Comparison of ENCODE assay signal across 10 cellular contexts in the genomic region with DNA sequence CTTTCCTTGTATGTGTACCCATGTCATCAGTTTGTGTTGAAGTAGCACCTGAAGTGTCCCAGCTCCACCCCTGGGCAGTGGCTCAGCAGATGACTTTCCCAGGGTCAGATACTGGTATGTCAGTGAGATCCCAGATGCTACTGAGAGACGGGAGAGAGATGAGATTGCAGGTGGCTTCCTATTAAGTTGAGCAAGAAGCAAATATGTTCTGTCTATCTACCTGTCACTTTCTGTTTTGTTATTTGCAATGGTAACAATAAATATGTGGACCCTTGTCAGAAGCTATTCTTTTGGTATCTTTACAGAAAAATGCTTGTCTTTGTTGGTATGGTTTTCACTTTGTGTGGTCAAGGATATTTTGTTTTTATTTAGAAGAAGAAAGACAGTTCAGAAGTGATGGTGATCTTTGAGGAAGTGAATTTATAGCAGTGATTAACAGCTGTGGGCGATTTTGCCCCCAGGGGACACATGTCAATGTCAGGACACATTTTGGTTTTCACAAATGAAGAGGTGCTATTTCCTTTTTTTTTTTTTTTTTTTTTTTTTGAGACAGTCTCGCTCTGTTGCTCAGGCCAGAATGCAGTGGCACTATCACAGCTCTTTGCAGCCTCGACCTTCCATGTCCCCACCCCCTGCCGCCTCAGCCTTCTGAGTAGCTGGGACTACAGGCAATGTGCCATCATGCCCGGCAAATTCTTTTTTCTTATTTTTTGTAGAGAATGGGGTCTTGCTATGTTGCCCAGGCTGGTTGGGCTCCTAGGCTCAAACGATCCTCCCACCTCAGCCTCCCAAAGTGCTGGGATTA. TPM values are rescaled to one million over a fixed set of nuclear protein-coding genes. Genes with fewer than 3 reads are reported as not detected.
A peak's percentile ranks its signal among the peaks of the same experiment; 100 is the strongest.
DNase-seq lines count a peak whose midpoint lies in the region; ATAC-seq and TF ChIP-seq lines count a peak whose summit lies in the region.
"Had no signal": no experiment of that assay in that cellular context is flagged by ENCODE, and none has a peak within 500 bp of the region (broad histone marks: within the 10 kb centered on the region; RNA-seq: fewer than 3 reads in every experiment).

No MANE protein-coding gene starts in this region.

- intact Hi-C loops in heart left ventricle (cut with DNase I), result loop anchor here in 1 of 10 donors (10.0 kb wide), 1 partner anchor 90 kb away; no protein-coding TSS in a partner anchor

- no peak overlapping the region for H3K4me3 ChIP-seq in heart left ventricle

- TF ChIP-seq CTCF in foreskin keratinocyte (conservative IDR thresholded peaks at IDR 0.05) (no peak), omental fat pad (IDR thresholded peaks at IDR 0.05) (no peak), heart left ventricle (IDR thresholded peaks at IDR 0.05) (no peak)

- H3K4me1 ChIP-seq in foreskin keratinocyte (peaks cover 4% of the 10 kb centered on the region), heart left ventricle (peaks cover 0 to 77% (median 52%) of the 10 kb centered on the region in 12 donors)

- peaks cover 0 to 16% (median 7%) of the 10 kb centered on the region in 9 donors for H3K36me3 ChIP-seq in heart left ventricle

- TF ChIP-seq POLR2A in heart left ventricle (IDR thresholded peaks at IDR 0.05), result no peak

- no peak for DNase-seq in foreskin keratinocyte
- DNase-seq in RKO (ENCODE audit: low spot score), result no peak
- DNase-seq in omental fat pad (ENCODE audit: low spot score), result no peak
- no peak for DNase-seq in heart left ventricle
- DNase-seq: cortex of kidney had no signal

- H3K9me3 ChIP-seq in heart left ventricle, result no peaks in the 10 kb centered on the region

- ATAC-seq in GM18858 (IDR thresholded peaks at IDR 0.05; ENCODE audit: unreplicated experiment) (peak; percentile 75), GM21528 (IDR thresholded peaks at IDR 0.05; ENCODE audit: low FRiP score, unreplicated experiment) (peak; percentile 77), HG03196 (IDR thresholded peaks at IDR 0.05; ENCODE audit: unreplicated experiment) (peak; percentile 75), esophagus mucosa (peak; percentile 55), foreskin keratinocyte (no peak), omental fat pad (ENCODE audit: low FRiP score) (no peak), heart left ventricle (no peak)

- no peak overlapping the region for H3K27ac ChIP-seq in foreskin keratinocyte
- no peak overlapping the region for H3K27ac ChIP-seq in heart left ventricle
- H3K27ac ChIP-seq: KMS-11 had no signal

- H3K27me3 ChIP-seq in foreskin keratinocyte (no peaks in the 10 kb centered on the region), heart left ventricle (no peaks in the 10 kb centered on the region)

- 67 to 71% (median 69%) methylated on average over 7 of the region's 7 CpGs for WGBS in heart left ventricle, 4 donors

RNA-seq across cellular contexts. Expression of gene MGAT5, which starts 21.4 kb away (rescaled TPM):
- total RNA-seq in esophagus mucosa, result 23.6 TPM
- total RNA-seq in foreskin keratinocyte, result 60.2 and 83.1 TPM in 2 replicates
- 11.9 and 14.6 TPM in 2 replicates for polyA plus RNA-seq in foreskin keratinocyte
- total RNA-seq in omental fat pad, result 10 to 100 TPM; 28.3 to 52.3 (median 40.4) TPM
- total RNA-seq in heart left ventricle, result 100 to 1,000 TPM in 3 of 9 donors, 10 to 100 TPM in 6; 63.1 to 116 (median 84.5) TPM
- 10 to 100 TPM in 1 of 2 donors, 1 to 10 TPM in 1; 9.7 to 38.8 TPM for polyA plus RNA-seq in heart left ventricle

Comparison
In these comparisons a context has a peak if more than half of its experiments do, and no peak if none do; other contexts are left out.
1. ATAC-seq: peak in GM18858 (single experiment), GM21528 (single experiment), HG03196 (single experiment) and esophagus mucosa (single experiment); none in foreskin keratinocyte (single experiment), omental fat pad (single experiment) and heart left ventricle (0 of 4).